In the genomic region with DNA sequence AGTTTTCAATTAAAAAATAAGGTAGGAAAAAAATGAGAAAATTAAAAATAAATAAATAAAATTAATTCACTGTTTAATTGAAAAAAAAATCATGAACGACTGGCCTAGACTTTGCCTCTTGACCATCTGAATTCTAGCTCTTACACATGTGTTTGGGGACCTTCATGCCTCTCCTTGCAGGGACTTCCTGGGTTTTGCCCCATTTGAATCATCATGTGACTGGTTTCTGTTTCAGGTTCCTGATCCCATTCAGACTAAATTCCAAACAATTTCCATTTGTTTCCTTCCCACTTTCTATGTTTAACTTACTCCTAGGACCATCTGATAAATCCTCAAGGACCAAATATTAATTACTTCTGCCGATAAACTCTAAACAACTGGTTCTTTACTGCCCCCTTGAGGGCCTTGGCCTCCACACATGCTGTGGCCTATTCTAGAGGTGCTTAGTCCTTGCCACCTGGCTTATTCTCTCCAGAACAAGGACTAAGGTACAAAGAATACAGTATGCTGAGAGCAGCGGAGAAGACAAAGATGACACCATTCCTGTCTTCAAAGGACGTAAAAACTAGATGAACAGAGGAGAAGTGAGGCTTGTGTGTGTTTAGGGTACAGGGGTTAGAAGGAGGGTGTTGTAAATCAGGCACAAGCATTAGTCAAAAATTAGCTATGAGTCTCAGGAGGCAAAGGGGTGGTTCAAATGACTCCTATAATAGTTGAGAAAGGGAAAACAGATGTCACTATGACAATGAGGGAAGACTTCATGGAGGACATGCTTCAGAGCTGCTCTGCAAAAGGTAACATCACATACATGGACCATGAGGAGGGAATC, we compare ENCODE assay signal across 8 cellular contexts.
A peak's percentile ranks its signal among the peaks of the same experiment; 100 is the strongest.
DNase-seq lines count a peak whose midpoint lies in the region; ATAC-seq and TF ChIP-seq lines count a peak whose summit lies in the region.

No MANE protein-coding gene starts in this region.

- H3K27ac Mint-ChIP-seq in natural killer cell (no peak overlapping the region), GM23338 (no peak overlapping the region)
- no peak overlapping the region for H3K27ac Mint-ChIP-seq in natural killer cell treated with Interleukin-12 subunit alpha and Interleukin-12 subunit beta and Interleukin-15 and Interleukin-18, amount 100 ng/mL, for 72 hours

- intact Hi-C loops in natural killer cell (cut with micrococcal nuclease), result no loop called here
- intact Hi-C loops in testis (cut with DNase I; ENCODE audit: low total_unique reads), result no loop called here

- 46% methylated on average over 4 of the region's 4 CpGs for WGBS in testis, 2 donors

- 0 out of 2 replicates have a peak, but pooled peaks cover 2% of the 10 kb centered on the region for H3K9me2 ChIP-seq in GM23338 (ENCODE audit: insufficient read depth)

- H3F3A ChIP-seq in GM23338 (replicated peaks; ENCODE audit: low read depth), result no peaks in the 10 kb centered on the region

- H3K27me3 ChIP-seq in GM23338 (ENCODE audit: insufficient read depth) (no peaks in the 10 kb centered on the region), RWPE2 (ENCODE audit: insufficient read depth, poor library complexity, severe bottlenecking) (peaks cover 13% of the 10 kb centered on the region), foreskin keratinocyte (no peaks in the 10 kb centered on the region), testis (no peaks in the 10 kb centered on the region)

- H3K27me3 Mint-ChIP-seq in natural killer cell (ENCODE audit: low read depth in 2 of 2) (peaks cover 0 to 3% of the 10 kb centered on the region in 2 donors), GM23338 (ENCODE audit: insufficient read depth, low read depth, poor library complexity) (no peaks in the 10 kb centered on the region)
- no peaks in the 10 kb centered on the region for H3K27me3 Mint-ChIP-seq in natural killer cell treated with Interleukin-12 subunit alpha and Interleukin-12 subunit beta and Interleukin-15 and Interleukin-18, amount 100 ng/mL, for 72 hours

- DNase-seq in natural killer cell (no peak), GM23338 (ENCODE audit: low spot score) (peak; percentile 86), RWPE2 (ENCODE audit: low spot score) (no peak), foreskin keratinocyte (peak in 1 of 2 donors; percentile 30), testis (peak; percentile 71), HuH-7 (ENCODE audit: low spot score) (no peak)
- no peak for DNase-seq in natural killer cell treated with Interleukin-12 subunit alpha and Interleukin-12 subunit beta and Interleukin-15 and Interleukin-18, amount 100 ng/mL, for 72 hours (ENCODE audit: low spot score)

- H3K36me3 Mint-ChIP-seq in natural killer cell (no peaks in the 10 kb centered on the region), GM23338 (ENCODE audit: low read depth) (no peaks in the 10 kb centered on the region)
- H3K36me3 Mint-ChIP-seq in natural killer cell treated with Interleukin-12 subunit alpha and Interleukin-12 subunit beta and Interleukin-15 and Interleukin-18, amount 100 ng/mL, for 72 hours, result no peaks in the 10 kb centered on the region

- H3K4me3 ChIP-seq in GM23338, result no peak overlapping the region
- no peak overlapping the region for H3K4me3 ChIP-seq in RWPE2 (ENCODE audit: severe bottlenecking)
- H3K4me3 ChIP-seq in testis, result no peak overlapping the region

- no peak overlapping the region for H2AFZ ChIP-seq in GM23338

- no peaks in the 10 kb centered on the region for H3K4me1 ChIP-seq in GM23338 (ENCODE audit: insufficient read depth)
- no peaks in the 10 kb centered on the region for H3K4me1 ChIP-seq in RWPE2 (ENCODE audit: insufficient read depth, poor library complexity, severe bottlenecking)
- H3K4me1 ChIP-seq in foreskin keratinocyte, result no peaks in the 10 kb centered on the region
- no peaks in the 10 kb centered on the region for H3K4me1 ChIP-seq in testis

- no peaks in the 10 kb centered on the region for H4K20me1 ChIP-seq in GM23338 (replicated peaks; ENCODE audit: insufficient read depth)

- H3K4me1 Mint-ChIP-seq in natural killer cell, result no peaks in the 10 kb centered on the region
- no peaks in the 10 kb centered on the region for H3K4me1 Mint-ChIP-seq in natural killer cell treated with Interleukin-12 subunit alpha and Interleukin-12 subunit beta and Interleukin-15 and Interleukin-18, amount 100 ng/mL, for 72 hours (ENCODE audit: low read depth in 2 of 2)
- no peaks in the 10 kb centered on the region for H3K4me1 Mint-ChIP-seq in GM23338

- H3K4me3 Mint-ChIP-seq in natural killer cell, result no peak overlapping the region
- no peak overlapping the region for H3K4me3 Mint-ChIP-seq in natural killer cell treated with Interleukin-12 subunit alpha and Interleukin-12 subunit beta and Interleukin-15 and Interleukin-18, amount 100 ng/mL, for 72 hours
- H3K4me3 Mint-ChIP-seq in GM23338, result no peak overlapping the region

- H3K9me3 Mint-ChIP-seq in natural killer cell (peaks cover 12 to 18% of the 10 kb centered on the region in 2 donors), GM23338 (no peaks in the 10 kb centered on the region)
- H3K9me3 Mint-ChIP-seq in natural killer cell treated with Interleukin-12 subunit alpha and Interleukin-12 subunit beta and Interleukin-15 and Interleukin-18, amount 100 ng/mL, for 72 hours, result peaks cover 9% of the 10 kb centered on the region

- no peaks in the 10 kb centered on the region for H3K9me3 ChIP-seq in RWPE2 (ENCODE audit: severe bottlenecking)
- H3K9me3 ChIP-seq in testis, result no peaks in the 10 kb centered on the region

- H3K36me3 ChIP-seq in GM23338 (ENCODE audit: insufficient read depth) (no peaks in the 10 kb centered on the region), RWPE2 (ENCODE audit: low read depth) (no peaks in the 10 kb centered on the region), testis (ENCODE audit: low read depth, missing control alignments) (no peaks in the 10 kb centered on the region)

- ATAC-seq in natural killer cell (no peak), GM23338 (peak; percentile 98), RWPE2 (ENCODE audit: low read depth) (peak; percentile 71; the same call in 2 of the 3 replicates), foreskin keratinocyte (peak; percentile 63)
- no peak for ATAC-seq in natural killer cell treated with Interleukin-12 subunit alpha and Interleukin-12 subunit beta and Interleukin-15 and Interleukin-18, amount 100 ng/mL, for 72 hours

- no peaks in the 10 kb centered on the region for H3K79me2 ChIP-seq in GM23338 (replicated peaks; ENCODE audit: insufficient read depth)

- no peak overlapping the region for H3K4me2 ChIP-seq in GM23338

- TF ChIP-seq CTCF in natural killer cell (IDR thresholded peaks at IDR 0.05) (peak; percentile 24), GM23338 (conservative IDR thresholded peaks at IDR 0.05; ENCODE audit: low read depth in 2 of 2) (peak; percentile 85 to 99), LNCAP (IDR thresholded peaks at IDR 0.05) (peak; percentile 93), RWPE2 (IDR thresholded peaks at IDR 0.05; ENCODE audit: poor library complexity, severe bottlenecking) (peak; percentile 78), foreskin keratinocyte (conservative IDR thresholded peaks at IDR 0.05) (peak; percentile 56), testis (IDR thresholded peaks at IDR 0.05) (peak; percentile 18 to 56 (median 27))

- H3K27ac ChIP-seq in GM23338 (ENCODE audit: low read depth) (no peak overlapping the region), RWPE2 (ENCODE audit: poor library complexity, severe bottlenecking) (no peak overlapping the region), foreskin keratinocyte (no peak overlapping the region), testis (no peak overlapping the region)

- TF ChIP-seq POLR2A in testis (IDR thresholded peaks at IDR 0.05), result no peak

TF ChIP-seq in GM23338, 12 proteins besides CTCF, POLR2A, EP300 and RAD21:
- no peak for TF ChIP-seq NANOG (IDR thresholded peaks at IDR 0.05; ENCODE audit: borderline replicate concordance)
- TF ChIP-seq POLR2AphosphoS5 (IDR thresholded peaks at IDR 0.05; ENCODE audit: low read depth), result no peak
- TF ChIP-seq JUNB (IDR thresholded peaks at IDR 0.05; ENCODE audit: unreplicated experiment), result no peak
- TF ChIP-seq ETS1 (IDR thresholded peaks at IDR 0.05), result no peak
- TF ChIP-seq REST (IDR thresholded peaks at IDR 0.05; ENCODE audit: unreplicated experiment), result no peak
- no peak for TF ChIP-seq STAT1 (IDR thresholded peaks at IDR 0.05; ENCODE audit: unreplicated experiment)

Comparison
In these comparisons a context has a peak if more than half of its experiments do, and no peak if none do; other contexts are left out.
1. ATAC-seq: peak in GM23338 (single experiment), RWPE2 (single experiment) and foreskin keratinocyte (single experiment); none in natural killer cell (0 of 3) and natural killer cell treated with Interleukin-12 subunit alpha and Interleukin-12 subunit beta and Interleukin-15 and Interleukin-18, amount 100 ng/mL, for 72 hours (0 of 2).
2. DNase-seq: peak in GM23338 (single experiment) and testis (single experiment); none in natural killer cell (single experiment), natural killer cell treated with Interleukin-12 subunit alpha and Interleukin-12 subunit beta and Interleukin-15 and Interleukin-18, amount 100 ng/mL, for 72 hours (single experiment), RWPE2 (single experiment) and HuH-7 (single experiment).
3. CTCF ChIP-seq: peak in every context shown above with its lines; median percentile 93 in LNCAP; 92 in GM23338; 78 in RWPE2; 56 in foreskin keratinocyte; 27 in testis; 24 in natural killer cell.